In genomic region chr19:58305065-58305931, GRCh38 we compare ENCODE assay signal across 8 cellular contexts. TPM values are rescaled to one million over a fixed set of nuclear protein-coding genes. Genes with fewer than 3 reads are reported as not detected.
A peak's percentile ranks its signal among the peaks of the same experiment; 100 is the strongest.
DNase-seq lines count a peak whose midpoint lies in the region; ATAC-seq and TF ChIP-seq lines count a peak whose summit lies in the region.

A gene with protein sequence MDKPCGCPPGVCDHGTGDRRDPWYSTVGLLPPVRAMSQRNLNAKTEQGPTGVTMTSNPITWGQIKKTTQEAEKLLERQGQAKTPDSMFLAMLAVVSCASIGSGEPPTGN (plus strand): TSS chr19:58305377. CDS start chr19:58312169, 6,792 bp downstream.

- peak; percentile 8; the same call in 1 of the 2 replicates for TF ChIP-seq CTCF in BJ (IDR thresholded peaks at IDR 0.05; ENCODE audit: insufficient read depth, low read depth, low read length)
- no peak for TF ChIP-seq CTCF in coronary artery (IDR thresholded peaks at IDR 0.05)

- DNase-seq in BJ (ENCODE audit: low read depth) (peak; percentile 84), NCI-H526 treated with DMSO at 0.1 percent for 48 hours (lab: John Stamatoyannopoulos, UW) (peak; percentile 91), coronary artery (ENCODE audit: low spot score) (peak; percentile 98), left lobe of liver (ENCODE audit: low spot score) (peak; percentile 97)
- peak; percentile 98 for DNase-seq in activated CD4-positive, alpha-beta T cell treated with anti-CD3 and anti-CD28 coated beads, Interleukin-2, amount 10 ng/mL, durations not matched to agents 24 days and 14 days
- peak; percentile 91 for DNase-seq in stimulated activated CD4-positive, alpha-beta T cell treated with anti-CD3 and anti-CD28 coated beads, Interleukin-2, amount 100 ng/mL, for 4 hours (ENCODE audit: low read depth)

- H3K4me3 Mint-ChIP-seq in activated CD4-positive, alpha-beta T cell treated with anti-CD3 and anti-CD28 coated beads, Interleukin-2, amount 10 ng/mL, durations not matched to agents 24 days and 14 days, result peak within 1 kb of the TSS; percentile 90

- ATAC-seq in GM19324 (IDR thresholded peaks at IDR 0.05; ENCODE audit: low FRiP score, unreplicated experiment) (peak; percentile 96), HG03469 (IDR thresholded peaks at IDR 0.05; ENCODE audit: unreplicated experiment) (peak; percentile 92), left lobe of liver (peak; percentile 98)

- no peaks in the 10 kb centered on the region for H3K27me3 Mint-ChIP-seq in activated CD4-positive, alpha-beta T cell treated with anti-CD3 and anti-CD28 coated beads, Interleukin-2, amount 10 ng/mL, durations not matched to agents 24 days and 14 days

- peak within 1 kb of the TSS; percentile 96 for H3K27ac Mint-ChIP-seq in activated CD4-positive, alpha-beta T cell treated with anti-CD3 and anti-CD28 coated beads, Interleukin-2, amount 10 ng/mL, durations not matched to agents 24 days and 14 days

- no peaks in the 10 kb centered on the region for H3K27me3 ChIP-seq in BJ (ENCODE audit: control insufficient read depth, insufficient read depth, low read length)

- CTCF ChIA-PET in BJ (lab: Yijun Ruan, JAX), result no interaction called here

- H3K36me3 ChIP-seq in BJ (ENCODE audit: control insufficient read depth, insufficient read depth, low read length), result peaks cover 10% of the 10 kb centered on the region

- intact Hi-C loops in activated CD4-positive, alpha-beta T cell treated with anti-CD3 and anti-CD28 coated beads, Interleukin-2, amount 10 ng/mL, durations not matched to agents 24 days and 14 days (cut with micrococcal nuclease), result loop anchor here (1.0 to 5.0 kb wide), 10 partner anchors 22 to 1065 kb away; partner anchors contain the start of genes MZF1, ZNF132, ZNF274 and ZNF446

- H3K4me1 Mint-ChIP-seq in activated CD4-positive, alpha-beta T cell treated with anti-CD3 and anti-CD28 coated beads, Interleukin-2, amount 10 ng/mL, durations not matched to agents 24 days and 14 days, result peaks cover 35% of the 10 kb centered on the region

- H3K4me3 ChIP-seq in BJ (ENCODE audit: low read depth, low read length) (peak within 1 kb of the TSS; percentile 88), coronary artery (peak within 1 kb of the TSS; percentile 98)

- POLR2A ChIA-PET in BJ (lab: Charles Lee), result interaction anchor here (0.5 kb wide), 1 partner anchor 21 kb away, joined by 5 read pairs; no protein-coding TSS in a partner anchor

- H3K27ac ChIP-seq in coronary artery, result peak within 1 kb of the TSS; percentile 83 to 95

- peaks cover 86% of the 10 kb centered on the region for H3K36me3 Mint-ChIP-seq in activated CD4-positive, alpha-beta T cell treated with anti-CD3 and anti-CD28 coated beads, Interleukin-2, amount 10 ng/mL, durations not matched to agents 24 days and 14 days (ENCODE audit: low read depth)

- H3K9me3 Mint-ChIP-seq in activated CD4-positive, alpha-beta T cell treated with anti-CD3 and anti-CD28 coated beads, Interleukin-2, amount 10 ng/mL, durations not matched to agents 24 days and 14 days, result peaks cover 23% of the 10 kb centered on the region

RNA-seq across cellular contexts. Expression of the gene that starts here (rescaled TPM):
- polyA plus RNA-seq in BJ (2011; rRNA removed), result 34.3 and 39.4 TPM in 2 replicates
- polyA minus RNA-seq in BJ (2011; rRNA and poly(A)+ RNA removed), result 14.4 and 14.6 TPM in 2 replicates
- total RNA-seq in activated CD4-positive, alpha-beta T cell treated with anti-CD3 and anti-CD28 coated beads, Interleukin-2, amount 10 ng/mL, durations not matched to agents 24 days and 14 days, result 75.2 and 80.7 TPM in 2 replicates
- total RNA-seq in left lobe of liver, result 14.3 TPM

Comparison
In these comparisons a context has a peak if more than half of its experiments do, and no peak if none do; other contexts are left out.
1. Peak in every context shown above with its lines: DNase-seq, ATAC-seq, H3K4me3 ChIP-seq and H3K27ac ChIP-seq.